In the genomic region with DNA sequence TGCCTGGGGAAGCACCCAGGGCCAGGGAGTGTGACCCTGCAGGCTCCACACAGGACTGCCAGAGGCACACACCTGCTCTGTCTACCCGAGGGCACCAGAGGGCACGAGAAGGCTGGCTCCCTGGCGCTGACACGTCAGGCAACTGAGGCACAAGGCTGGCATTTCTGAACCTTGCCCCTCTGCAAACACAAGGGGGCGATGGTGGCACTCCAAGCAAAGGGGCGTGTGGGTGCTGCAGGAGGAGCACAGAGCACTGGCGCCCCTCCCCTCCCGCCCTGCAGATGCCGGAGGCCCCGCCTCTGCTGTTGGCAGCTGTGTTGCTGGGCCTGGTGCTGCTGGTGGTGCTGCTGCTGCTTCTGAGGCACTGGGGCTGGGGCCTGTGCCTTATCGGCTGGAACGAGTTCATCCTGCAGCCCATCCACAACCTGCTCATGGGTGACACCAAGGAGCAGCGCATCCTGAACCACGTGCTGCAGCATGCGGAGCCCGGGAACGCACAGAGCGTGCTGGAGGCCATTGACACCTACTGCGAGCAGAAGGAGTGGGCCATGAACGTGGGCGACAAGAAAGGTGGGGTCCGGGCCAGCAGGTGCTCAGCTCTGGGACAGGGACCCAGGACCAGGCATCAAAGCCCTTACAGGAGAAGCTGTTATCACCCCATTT, we compare ENCODE assay signal across 9 cellular contexts. TPM values are rescaled to one million over a fixed set of nuclear protein-coding genes. Genes with fewer than 3 reads are reported as not detected.
DNase-seq lines count a peak whose midpoint lies in the region; ATAC-seq and TF ChIP-seq lines count a peak whose summit lies in the region.
"Had no signal": no experiment of that assay in that cellular context is flagged by ENCODE, and none has a peak within 500 bp of the region (broad histone marks: within the 10 kb centered on the region; RNA-seq: fewer than 3 reads in every experiment).

No MANE protein-coding gene starts in this region.

- intact Hi-C loops in Caco-2 (cut with micrococcal nuclease; ENCODE audit: unreplicated experiment): loop anchor here (2.0 to 10.0 kb wide), 3 partner anchors 58 to 152 kb away; a partner anchor contains a TSS
- intact Hi-C loops in heart right ventricle (cut with DNase I): loop anchor here in 3 of 10 donors (10.0 kb wide), 3 partner anchors 152 to 172 kb away; a partner anchor contains a TSS
- intact Hi-C loops in psoas muscle (cut with DNase I): no loop called here

- H3K9ac ChIP-seq in adipocyte (ENCODE audit: low read length): peak overlapping the region; percentile 54

- 53 to 58% methylated on average over 21 to 22 of the region's 22 CpGs for WGBS in heart right ventricle, 2 donors
- WGBS in psoas muscle, 3 donors: 26 to 47% (median 42%) methylated on average over 21 to 22 of the region's 22 CpGs

- ATAC-seq in RWPE2 (ENCODE audit: low read depth) (peak; percentile 66), heart right ventricle (peak; percentile 19 to 56 (median 40)), psoas muscle (peak; percentile 38 to 68 (median 48)), GM21367 (IDR thresholded peaks at IDR 0.05; ENCODE audit: unreplicated experiment) (no peak), HG02763 (IDR thresholded peaks at IDR 0.05; ENCODE audit: unreplicated experiment) (no peak)

- peak overlapping the region; percentile 91 for H3K27ac ChIP-seq in RWPE2 (ENCODE audit: poor library complexity, severe bottlenecking)
- no peak overlapping the region for H3K27ac ChIP-seq in heart right ventricle
- H3K27ac ChIP-seq in psoas muscle: no peak overlapping the region

- peak overlapping the region; percentile 94 for H3K4me3 Mint-ChIP-seq in Caco-2 (ENCODE audit: unreplicated experiment)
- H3K4me3 Mint-ChIP-seq: T-helper 1 cell treated with Interleukin-12 subunit alpha and Interleukin-12 subunit beta and Interleukin-4 antibody, amounts not matched to agents 30 μg/mL and 1 μg/mL, for 36 hours had no signal

- H3K36me3 ChIP-seq in Caco-2 (ENCODE audit: control insufficient read depth, insufficient read depth, low read length): peaks cover 4% of the 10 kb centered on the region
- H3K36me3 ChIP-seq in RWPE2 (ENCODE audit: low read depth): peaks cover 21% of the 10 kb centered on the region
- peaks cover 13% of the 10 kb centered on the region for H3K36me3 ChIP-seq in adipocyte (ENCODE audit: control insufficient read depth, insufficient read depth, low read length, severe bottlenecking)
- peaks cover 0 to 50% (median 16%) of the 10 kb centered on the region in 9 donors for H3K36me3 ChIP-seq in heart right ventricle
- peaks cover 0 to 44% of the 10 kb centered on the region in 2 donors for H3K36me3 ChIP-seq in psoas muscle (ENCODE audit: insufficient read depth in 1 of 2, low read depth in 1 of 2)

- H3K27ac Mint-ChIP-seq in Caco-2 (ENCODE audit: unreplicated experiment): peak overlapping the region; percentile 100
- H3K27ac Mint-ChIP-seq: T-helper 1 cell treated with Interleukin-12 subunit alpha and Interleukin-12 subunit beta and Interleukin-4 antibody, amounts not matched to agents 30 μg/mL and 1 μg/mL, for 36 hours had no signal

- TF ChIP-seq CTCF in Caco-2 (IDR thresholded peaks at IDR 0.05; ENCODE audit: insufficient read depth in 1 of 2, low read depth in 1 of 2, low read length in 1 of 2, severe bottlenecking in 1 of 2, unreplicated experiment in 1 of 2) (peak; percentile 69 to 72), RWPE2 (IDR thresholded peaks at IDR 0.05; ENCODE audit: poor library complexity, severe bottlenecking) (peak; percentile 82), heart right ventricle (IDR thresholded peaks at IDR 0.05) (peak in 8 of 9 donors; percentile 49 to 64 (median 59)), psoas muscle (IDR thresholded peaks at IDR 0.05) (peak; percentile 45)

- no peaks in the 10 kb centered on the region for H3K27me3 Mint-ChIP-seq in Caco-2 (ENCODE audit: insufficient read depth, unreplicated experiment)

- H3K27me3 ChIP-seq in Caco-2 (replicated peaks; ENCODE audit: control insufficient read depth, insufficient read depth, low read length) (no peaks in the 10 kb centered on the region), RWPE2 (ENCODE audit: insufficient read depth, poor library complexity, severe bottlenecking) (no peaks in the 10 kb centered on the region), adipocyte (replicated peaks; ENCODE audit: control insufficient read depth, insufficient read depth, low read length) (no peaks in the 10 kb centered on the region), heart right ventricle (no peaks in the 10 kb centered on the region), psoas muscle (ENCODE audit: insufficient read depth in 3 of 3, low read length in 2 of 3) (no peaks in the 10 kb centered on the region)

- H3K9me3 ChIP-seq in Caco-2 (no peaks in the 10 kb centered on the region), RWPE2 (ENCODE audit: severe bottlenecking) (no peaks in the 10 kb centered on the region), adipocyte (ENCODE audit: control insufficient read depth, low read length) (no peaks in the 10 kb centered on the region), heart right ventricle (no peaks in the 10 kb centered on the region), psoas muscle (no peaks in the 10 kb centered on the region)

- peaks cover 57% of the 10 kb centered on the region for H3K4me1 ChIP-seq in Caco-2
- peaks cover 16% of the 10 kb centered on the region for H3K4me1 ChIP-seq in RWPE2 (ENCODE audit: insufficient read depth, poor library complexity, severe bottlenecking)
- peaks cover 28% of the 10 kb centered on the region for H3K4me1 ChIP-seq in adipocyte (ENCODE audit: control insufficient read depth, insufficient read depth, low read length)
- peaks cover 8 to 46% (median 27%) of the 10 kb centered on the region in 9 donors for H3K4me1 ChIP-seq in heart right ventricle
- H3K4me1 ChIP-seq in psoas muscle: peaks cover 24% of the 10 kb centered on the region

- no peaks in the 10 kb centered on the region for H3K9me3 Mint-ChIP-seq in Caco-2 (ENCODE audit: unreplicated experiment)
- H3K9me3 Mint-ChIP-seq: T-helper 1 cell treated with Interleukin-12 subunit alpha and Interleukin-12 subunit beta and Interleukin-4 antibody, amounts not matched to agents 30 μg/mL and 1 μg/mL, for 36 hours had no signal

- CTCF ChIA-PET in Caco-2 (lab: Charles Lee): interaction anchor here (0.5 to 1.8 kb wide), 10 partner anchors 8 to 286 kb away, joined by 3 to 28 read pairs (median 4); a partner anchor contains a TSS

- H3K4me1 Mint-ChIP-seq in Caco-2 (ENCODE audit: low read depth, unreplicated experiment): peaks cover 20% of the 10 kb centered on the region

- BruUV-seq in Caco-2 (replicated peaks; lab: Mats Ljungman, UMichigan): no TSS peak

- peak; percentile 80 to 89 for DNase-seq in Caco-2
- peak; percentile 65 for DNase-seq in HuH-7 (ENCODE audit: low spot score)
- DNase-seq in RWPE2 (ENCODE audit: low spot score): peak; percentile 88
- DNase-seq in adipocyte (ENCODE audit: low read depth): peak; percentile 85
- peak; percentile 60 to 64 for DNase-seq in heart right ventricle
- DNase-seq in psoas muscle: peak; percentile 67 to 75

- H3K36me3 Mint-ChIP-seq in Caco-2 (ENCODE audit: insufficient read depth, unreplicated experiment): peaks cover 19% of the 10 kb centered on the region

- POLR2A ChIA-PET in Caco-2 (lab: Charles Lee): interaction anchor here (0.6 kb wide), 2 partner anchors 11 to 1986 kb away, joined by 3 to 16 read pairs; no protein-coding TSS in a partner anchor

- peak overlapping the region; percentile 50 for H3K4me3 ChIP-seq in Caco-2 (ENCODE audit: low read depth, low read length)
- peak overlapping the region; percentile 2 for H3K4me3 ChIP-seq in RWPE2 (ENCODE audit: severe bottlenecking)
- H3K4me3 ChIP-seq in adipocyte (ENCODE audit: low read length): no peak overlapping the region
- H3K4me3 ChIP-seq in heart right ventricle: no peak overlapping the region
- no peak overlapping the region for H3K4me3 ChIP-seq in psoas muscle

RNA-seq across cellular contexts. Expression of a gene that starts 20.8 kb away (rescaled TPM):
- total RNA-seq in Caco-2 (2022) (44.8 and 47.0 TPM in 2 replicates), heart right ventricle (10 to 100 TPM; 28.5 to 59.9 (median 35.0) TPM), psoas muscle (10 to 100 TPM; 18.4 to 35.1 (median 24.5) TPM)
- polyA plus RNA-seq in heart right ventricle (100 to 1,000 TPM in 1 of 2 donors, 10 to 100 TPM in 1; 25.8 to 103 TPM), psoas muscle (10 to 100 TPM; 13.7 to 23.5 (median 16.0) TPM)

RNA-seq across cellular contexts. Expression of a gene that starts 20.8 kb away (rescaled TPM):
- total RNA-seq in Caco-2 (2022) (96.0 and 103 TPM in 2 replicates), heart right ventricle (100 to 1,000 TPM in 5 of 10 donors, 10 to 100 TPM in 5; 72.5 to 128 (median 101) TPM), psoas muscle (100 to 1,000 TPM in 2 of 4 donors, 10 to 100 TPM in 2; 63.6 to 146 (median 115) TPM)
- polyA plus RNA-seq in heart right ventricle (100 to 1,000 TPM in 1 of 2 donors, 10 to 100 TPM in 1; 42.9 to 273 TPM), psoas muscle (100 to 1,000 TPM; 100 to 142 (median 117) TPM)

RNA-seq across cellular contexts. Expression of a gene that starts 54.2 kb away (rescaled TPM):
- total RNA-seq in Caco-2 (2022) (9.8 and 12.0 TPM in 2 replicates), heart right ventricle (10 to 100 TPM; 22.2 to 53.5 (median 32.1) TPM), psoas muscle (10 to 100 TPM in 2 of 4 donors, 1 to 10 TPM in 2; 8.7 to 28.0 (median 14.8) TPM)
- polyA plus RNA-seq in heart right ventricle (10 to 100 TPM; 26.8 to 58.9 TPM), psoas muscle (1 to 10 TPM; 3.6 to 7.3 (median 7.0) TPM)

RNA-seq across cellular contexts. Expression of a gene that starts 58.5 kb away (rescaled TPM):
- 23.9 and 26.6 TPM in 2 replicates for total RNA-seq in Caco-2 (2022)
- total RNA-seq in heart right ventricle: 100 to 1,000 TPM in 3 of 10 donors, 10 to 100 TPM in 7; 51.6 to 139 (median 94.2) TPM
- polyA plus RNA-seq in heart right ventricle: 10 to 100 TPM; 34.1 to 65.8 TPM
- total RNA-seq in psoas muscle: 10 to 100 TPM; 20.6 to 41.0 (median 36.4) TPM
- polyA plus RNA-seq in psoas muscle: 10 to 100 TPM; 28.2 to 73.3 (median 28.5) TPM

Comparison
In these comparisons a context has a peak if more than half of its experiments do, and no peak if none do; other contexts are left out.
1. H3K4me3 ChIP-seq: peak in Caco-2 (single experiment) and RWPE2 (single experiment); none in adipocyte (single experiment), heart right ventricle (0 of 10) and psoas muscle (single experiment).
2. ATAC-seq: peak in RWPE2 (single experiment), heart right ventricle (8 of 8) and psoas muscle (4 of 4); none in GM21367 (single experiment) and HG02763 (single experiment).
3. Peak in every context shown above with its lines, with median percentiles within 50 percentile points of each other: DNase-seq and CTCF ChIP-seq.